ENCODE assay signal across 8 cellular contexts in genomic region chr6:43014434-43014909, GRCh38. TPM values are rescaled to one million over a fixed set of nuclear protein-coding genes. Genes with fewer than 3 reads are reported as not detected.
DNase-seq lines count a peak whose midpoint lies in the region; ATAC-seq, FAIRE-seq and TF ChIP-seq lines count a peak whose summit lies in the region.

No MANE protein-coding gene starts in this region.

- H3K4me1 Mint-ChIP-seq in CD8-positive, alpha-beta T cell (ENCODE audit: low read depth): peaks cover 65% of the 10 kb centered on the region
- H3K4me1 Mint-ChIP-seq in mesothelial cell of epicardium: peaks cover 38% of the 10 kb centered on the region

- peaks cover 23% of the 10 kb centered on the region for H3K36me3 ChIP-seq in CD8-positive, alpha-beta T cell (ENCODE audit: insufficient read depth, low read length)
- H3K36me3 ChIP-seq in bronchial epithelial cell (ENCODE audit: control insufficient read depth, insufficient read depth, low read length): peaks cover 30% of the 10 kb centered on the region

- H3K4me3 Mint-ChIP-seq in CD8-positive, alpha-beta T cell: peak overlapping the region; percentile 95
- H3K4me3 Mint-ChIP-seq in mesothelial cell of epicardium: peak overlapping the region; percentile 89

- peak overlapping the region; percentile 84 for H3K4me3 ChIP-seq in CD8-positive, alpha-beta T cell (ENCODE audit: low read depth, low read length)
- H3K4me3 ChIP-seq in LNCaP clone FGC (ENCODE audit: low read depth, low read length): peak overlapping the region; percentile 82
- peak overlapping the region; percentile 70 for H3K4me3 ChIP-seq in bronchial epithelial cell (ENCODE audit: low read depth, low read length)

- CTCF ChIA-PET in CD8-positive, alpha-beta T cell (lab: Charles Lee): interaction anchor here (0.7 to 1.6 kb wide), 4 partner anchors 15 to 128 kb away, joined by 3 to 4 read pairs (median 3); partner anchors contain the start of genes KLC4, MRPL2 and PPP2R5D

- TF ChIP-seq CTCF in CD8-positive, alpha-beta T cell (IDR thresholded peaks at IDR 0.05): no peak
- TF ChIP-seq CTCF in LNCaP clone FGC (IDR thresholded peaks at IDR 0.05; ENCODE audit: control insufficient read depth, extremely low read depth, insufficient read depth) (no peak), bronchial epithelial cell (IDR thresholded peaks at IDR 0.05; ENCODE audit: insufficient read depth, low read length, severe bottlenecking) (no peak), mesothelial cell of epicardium (IDR thresholded peaks at IDR 0.05; ENCODE audit: unreplicated experiment) (no peak)

- H3K4me1 ChIP-seq in CD8-positive, alpha-beta T cell (ENCODE audit: insufficient read depth, low read length): peaks cover 29% of the 10 kb centered on the region

- H3K27me3 ChIP-seq in CD8-positive, alpha-beta T cell (ENCODE audit: insufficient read depth, low read length): no peaks in the 10 kb centered on the region
- H3K27me3 ChIP-seq in bronchial epithelial cell (ENCODE audit: control insufficient read depth, insufficient read depth, low read length): no peaks in the 10 kb centered on the region

- H3K9me3 Mint-ChIP-seq in CD8-positive, alpha-beta T cell: no peaks in the 10 kb centered on the region
- no peaks in the 10 kb centered on the region for H3K9me3 Mint-ChIP-seq in mesothelial cell of epicardium

- peaks cover 72% of the 10 kb centered on the region for H3K36me3 Mint-ChIP-seq in CD8-positive, alpha-beta T cell
- peaks cover 23% of the 10 kb centered on the region for H3K36me3 Mint-ChIP-seq in mesothelial cell of epicardium

- no peak for DNase-seq in CD8-positive, alpha-beta T cell
- DNase-seq in LNCaP clone FGC (ENCODE audit: low read depth) (no peak), bronchial epithelial cell (ENCODE audit: low read depth) (no peak), mesothelial cell of epicardium (ENCODE audit: low spot score in 2 of 2, unreplicated experiment in 2 of 2) (peak in 1 of 2 experiments; percentile 44), Ammon's horn (ENCODE audit: low spot score) (no peak)
- DNase-seq in stimulated activated CD4-positive, alpha-beta T cell treated with anti-CD3 and anti-CD28 coated beads, Interleukin-4, amount 100 ng/mL, for 4 hours: no peak

- H3K27ac ChIP-seq in CD8-positive, alpha-beta T cell (ENCODE audit: low read depth, low read length): peak overlapping the region; percentile 60

- intact Hi-C loops in CD8-positive, alpha-beta T cell (cut with DNase I, micrococcal nuclease): loop anchor here (1.0 to 5.0 kb wide), 13 partner anchors 35 to 798 kb away; partner anchors contain the start of genes CUL7 (in 2 of the 2), KLC4 (in 2 of the 2), MRPL2 (in 2 of the 2) and MRPS10 (in 2 of the 2)

- no peaks in the 10 kb centered on the region for H3K9me3 ChIP-seq in CD8-positive, alpha-beta T cell (ENCODE audit: low read length)

- peak overlapping the region; percentile 94 for H3K27ac Mint-ChIP-seq in CD8-positive, alpha-beta T cell
- H3K27ac Mint-ChIP-seq in mesothelial cell of epicardium: peak overlapping the region; percentile 81

- POLR2A ChIA-PET in CD8-positive, alpha-beta T cell (lab: Charles Lee): interaction anchor here (0.8 to 4.0 kb wide), 13 partner anchors 9 to 964 kb away, joined by 3 to 29 read pairs (median 9); partner anchors contain the start of genes CNPY3, CUL7, KLC4 and MRPL2

- H3K27me3 Mint-ChIP-seq in CD8-positive, alpha-beta T cell (ENCODE audit: low read depth): no peaks in the 10 kb centered on the region
- H3K27me3 Mint-ChIP-seq in mesothelial cell of epicardium (ENCODE audit: low read depth): no peaks in the 10 kb centered on the region

- no peak for FAIRE-seq in bronchial epithelial cell (lab: Jason Lieb, UNC)

- no peak for ATAC-seq in CD8-positive, alpha-beta T cell
- ATAC-seq in GM18498 (IDR thresholded peaks at IDR 0.05; ENCODE audit: unreplicated experiment) (no peak), GM19467 (IDR thresholded peaks at IDR 0.05; ENCODE audit: unreplicated experiment) (no peak)

RNA-seq across cellular contexts. Expression of gene KLHDC3, which starts 0.4 kb away (rescaled TPM):
- 10 to 100 TPM; 20.9 to 21.7 TPM for total RNA-seq in CD8-positive, alpha-beta T cell
- total RNA-seq in bronchial epithelial cell (60.4 and 70.6 TPM in 2 replicates), mesothelial cell of epicardium (88.3 to 97.3 TPM (median 95.1 TPM) in 3 replicates)

RNA-seq across cellular contexts. Expression of gene MEA1, which starts 0.7 kb away (rescaled TPM):
- 10 to 100 TPM; 14.5 to 15.3 TPM for total RNA-seq in CD8-positive, alpha-beta T cell
- 55.2 and 62.4 TPM in 2 replicates for total RNA-seq in bronchial epithelial cell
- 56.3 to 64.2 TPM (median 60.1 TPM) in 3 replicates for total RNA-seq in mesothelial cell of epicardium

RNA-seq across cellular contexts. Expression of gene RRP36, which starts 7.0 kb away (rescaled TPM):
- 10 to 100 TPM; 20.1 to 20.2 TPM for total RNA-seq in CD8-positive, alpha-beta T cell
- total RNA-seq in bronchial epithelial cell (84.7 and 97.1 TPM in 2 replicates), mesothelial cell of epicardium (44.2 to 45.9 TPM (median 45.1 TPM) in 3 replicates)

RNA-seq across cellular contexts. Expression of gene PPP2R5D, which starts 30.1 kb away (rescaled TPM):
- 10 to 100 TPM; 14.1 to 19.5 TPM for total RNA-seq in CD8-positive, alpha-beta T cell
- total RNA-seq in bronchial epithelial cell (20.2 and 27.6 TPM in 2 replicates), mesothelial cell of epicardium (45.1 to 46.3 TPM (median 46.2 TPM) in 3 replicates)

RNA-seq across cellular contexts. Expression of gene PEX6, which starts 35.5 kb away (rescaled TPM):
- 1 to 10 TPM; 6.7 to 6.8 TPM for total RNA-seq in CD8-positive, alpha-beta T cell
- total RNA-seq in bronchial epithelial cell (25.0 and 32.1 TPM in 2 replicates), mesothelial cell of epicardium (31.2 to 32.9 TPM (median 32.3 TPM) in 3 replicates)
